ENCODE assay signal across 8 cellular contexts in the genomic region with DNA sequence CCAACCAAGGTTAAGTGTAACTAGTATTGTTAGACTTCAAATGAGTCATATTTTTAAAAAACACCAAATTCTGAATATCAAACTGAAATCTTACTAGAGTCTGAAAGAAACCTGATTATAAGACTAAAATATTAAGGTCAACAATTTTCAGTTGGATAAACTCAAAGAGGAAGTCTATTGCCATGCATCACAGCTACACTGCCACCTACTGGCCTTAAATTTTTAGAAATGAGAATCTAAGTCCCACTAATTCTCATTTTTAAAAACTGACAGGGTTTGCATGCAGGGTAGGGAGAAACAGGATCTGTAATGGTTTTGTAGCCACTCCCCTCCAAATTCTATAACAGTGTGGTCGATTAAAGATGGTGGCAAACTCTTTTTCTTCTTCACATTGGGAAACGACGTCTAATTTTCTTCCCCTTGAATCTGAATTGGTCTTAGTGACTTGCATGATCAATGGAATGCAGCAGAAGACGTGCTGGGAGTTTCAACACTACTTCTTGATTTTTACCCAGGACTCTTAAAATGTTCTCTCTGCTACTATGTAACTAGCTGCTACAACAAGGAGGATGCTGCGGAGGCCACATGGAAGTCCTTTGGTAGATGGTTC.
DNase-seq lines count a peak whose midpoint lies in the region; ATAC-seq and TF ChIP-seq lines count a peak whose summit lies in the region.

No MANE protein-coding gene starts in this region.

- TF ChIP-seq CTCF in LNCaP clone FGC (IDR thresholded peaks at IDR 0.05; ENCODE audit: control insufficient read depth, extremely low read depth, insufficient read depth) (peak; percentile 34), WTC11 (IDR thresholded peaks at IDR 0.05) (peak; percentile 50)

- no peak overlapping the region for H3K4me3 ChIP-seq in LNCaP clone FGC (ENCODE audit: low read depth, low read length)

- peaks cover 58% of the 10 kb centered on the region for H3K4me1 Mint-ChIP-seq in WTC11

- H3K9me3 Mint-ChIP-seq in WTC11: no peaks in the 10 kb centered on the region

- H3K27me3 Mint-ChIP-seq in WTC11 (ENCODE audit: low read depth): no peaks in the 10 kb centered on the region

- H3K36me3 Mint-ChIP-seq in WTC11: no peaks in the 10 kb centered on the region

- no peak overlapping the region for H3K4me3 Mint-ChIP-seq in WTC11

- POLR2A ChIA-PET in WTC11 (lab: Charles Lee): no interaction called here

- peak; percentile 73 for DNase-seq in CD1c-positive myeloid dendritic cell (ENCODE audit: extremely low spot score)
- no peak for DNase-seq in LNCaP clone FGC (ENCODE audit: low read depth)
- no peak for DNase-seq in WTC11 (ENCODE audit: low spot score)
- DNase-seq in left lobe of liver (ENCODE audit: low spot score): no peak
- DNase-seq in GM19238 (ENCODE audit: insufficient read length, low spot score): no peak
- DNase-seq in DMS79 (lab: John Stamatoyannopoulos, UW): no peak
- DNase-seq in NCI-H187 treated with DMSO at 0.1 percent for 48 hours (lab: John Stamatoyannopoulos, UW): no peak

- CTCF ChIA-PET in WTC11 (lab: Charles Lee): interaction anchor here (0.7 to 2.0 kb wide), 6 partner anchors 9 to 222 kb away, joined by 3 to 9 read pairs (median 4); no protein-coding TSS in a partner anchor

- H3K27ac Mint-ChIP-seq in WTC11: peak overlapping the region; percentile 5

- ATAC-seq in GM18511 (IDR thresholded peaks at IDR 0.05; ENCODE audit: unreplicated experiment) (peak; percentile 75), WTC11 (no peak), left lobe of liver (peak; percentile 69)

TF ChIP-seq in WTC11, 78 proteins besides CTCF, POLR2A, EP300 and RAD21:
- TF ChIP-seq, protein P1, sequence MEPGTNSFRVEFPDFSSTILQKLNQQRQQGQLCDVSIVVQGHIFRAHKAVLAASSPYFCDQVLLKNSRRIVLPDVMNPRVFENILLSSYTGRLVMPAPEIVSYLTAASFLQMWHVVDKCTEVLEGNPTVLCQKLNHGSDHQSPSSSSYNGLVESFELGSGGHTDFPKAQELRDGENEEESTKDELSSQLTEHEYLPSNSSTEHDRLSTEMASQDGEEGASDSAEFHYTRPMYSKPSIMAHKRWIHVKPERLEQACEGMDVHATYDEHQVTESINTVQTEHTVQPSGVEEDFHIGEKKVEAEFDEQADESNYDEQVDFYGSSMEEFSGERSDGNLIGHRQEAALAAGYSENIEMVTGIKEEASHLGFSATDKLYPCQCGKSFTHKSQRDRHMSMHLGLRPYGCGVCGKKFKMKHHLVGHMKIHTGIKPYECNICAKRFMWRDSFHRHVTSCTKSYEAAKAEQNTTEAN (CRISPR knock-in tag; IDR thresholded peaks at IDR 0.05): no peak
